ENCODE assay signal across 9 cellular contexts in the genomic region with DNA sequence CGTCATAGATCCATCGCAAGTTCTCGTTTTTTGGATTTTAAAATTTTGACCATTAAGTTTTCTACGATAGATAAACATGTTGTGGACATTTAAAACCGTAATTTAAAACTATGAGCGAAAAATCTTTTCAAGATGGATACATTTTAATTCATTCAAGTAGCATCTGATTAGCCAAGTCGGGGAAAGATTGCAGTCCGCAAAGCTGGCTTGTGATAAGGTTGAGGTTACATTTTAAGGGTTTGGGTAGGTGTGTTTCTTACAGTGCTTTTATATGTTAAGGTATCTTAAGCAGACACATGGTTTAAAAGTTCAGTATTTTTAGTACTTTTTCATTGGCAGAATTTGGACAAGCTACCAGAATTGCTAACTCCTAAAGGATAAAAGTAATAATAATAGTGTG. TPM values are rescaled to one million over a fixed set of nuclear protein-coding genes. Genes with fewer than 3 reads are reported as not detected.
DNase-seq lines count a peak whose midpoint lies in the region; ATAC-seq, FAIRE-seq and TF ChIP-seq lines count a peak whose summit lies in the region.
"Had no signal": no experiment of that assay in that cellular context is flagged by ENCODE, and none has a peak within 500 bp of the region (broad histone marks: within the 10 kb centered on the region; RNA-seq: fewer than 3 reads in every experiment).

No MANE protein-coding gene starts in this region.

- intact Hi-C loops in pancreas (cut with DNase I), result loop anchor here in 1 of 3 donors (10.0 kb wide), 1 partner anchor 116 kb away; no protein-coding TSS in a partner anchor

- peak overlapping the region; percentile 88; the same call in 1 of the 2 replicates for H3K4me3 ChIP-seq in GM08714 (ENCODE audit: low read length)
- H3K4me3 ChIP-seq in epithelial cell of proximal tubule (ENCODE audit: low read depth, low read length), result peak overlapping the region; percentile 83
- H3K4me3 ChIP-seq in pancreas, result peak overlapping the region; percentile 65 to 89 (median 88)

- WGBS in pancreas, 2 donors, result 1% methylated on average over 8 of the region's 8 CpGs

- no peaks in the 10 kb centered on the region for H3K9me3 ChIP-seq in pancreas

- TF ChIP-seq CTCF in epithelial cell of proximal tubule (conservative IDR thresholded peaks at IDR 0.05; ENCODE audit: low read depth, low read length) (no peak), pancreas (IDR thresholded peaks at IDR 0.05) (no peak)

- H3K27ac ChIP-seq in pancreas, result peak overlapping the region in 2 of 4 donors; percentile 99

- peaks cover 13 to 40% (median 28%) of the 10 kb centered on the region in 3 donors for H3K4me1 ChIP-seq in pancreas

- ATAC-seq in pancreas (no peak), GM18870 (IDR thresholded peaks at IDR 0.05; ENCODE audit: unreplicated experiment) (no peak)

- no peaks in the 10 kb centered on the region for H3K36me3 ChIP-seq in pancreas

- H3K27me3 ChIP-seq in pancreas, result no peaks in the 10 kb centered on the region

- peak; percentile 5 for FAIRE-seq in pancreas (lab: Jason Lieb, UNC)

- DNase-seq in RPMI8226 (peak; percentile 15), epithelial cell of proximal tubule (ENCODE audit: low read depth) (no peak), pancreas (no peak), NCI-H446 (lab: John Stamatoyannopoulos, UW) (no peak), NCI-H2081 treated with DMSO at 0.1 percent for 48 hours (lab: John Stamatoyannopoulos, UW) (no peak)
- no peak for DNase-seq in activated effector memory CD4-positive, alpha-beta T cell treated with Interleukin-2 at 50 U/mL for 16 hours
- DNase-seq: retina had no signal

RNA-seq across cellular contexts. Expression of a gene that starts 1.2 kb away (rescaled TPM):
- 82.3 and 82.5 TPM in 2 replicates for total RNA-seq in epithelial cell of proximal tubule
- total RNA-seq in pancreas, result 10 to 100 TPM; 35.6 to 51.4 (median 42.8) TPM
- polyA plus RNA-seq in pancreas, result 10 to 100 TPM; 55.4 to 85.6 TPM

RNA-seq across cellular contexts. Expression of a gene that starts 33.3 kb away (rescaled TPM):
- total RNA-seq in epithelial cell of proximal tubule, result 38.3 and 110 TPM in 2 replicates
- total RNA-seq in pancreas, result 1 to 10 TPM; 3.3 to 9.6 (median 7.4) TPM
- polyA plus RNA-seq in pancreas, result 10 to 100 TPM in 1 of 2 donors, 1 to 10 TPM in 1; 6.7 to 10.1 TPM

RNA-seq across cellular contexts. Expression of a gene that starts 35.5 kb away (rescaled TPM):
- total RNA-seq in epithelial cell of proximal tubule, result 91.4 and 93.9 TPM in 2 replicates
- 100 to 1,000 TPM; 155 to 792 (median 241) TPM for total RNA-seq in pancreas
- 100 to 1,000 TPM in 1 of 2 donors, 10 to 100 TPM in 1; 97.7 to 162 TPM for polyA plus RNA-seq in pancreas
